ENCODE assay signal across 8 cellular contexts in genomic region chr22:32801436-32802290, GRCh38. TPM values are rescaled to one million over a fixed set of nuclear protein-coding genes. Genes with fewer than 3 reads are reported as not detected.
DNase-seq lines count a peak whose midpoint lies in the region; ATAC-seq and TF ChIP-seq lines count a peak whose summit lies in the region.

Gene TIMP3, plus strand, starts transcription at chr22:32801705. Its CDS starts 297 bp downstream, at chr22:32802002.

- no peak within 1 kb of the TSS for H3K27ac Mint-ChIP-seq in memory B cell

- TF ChIP-seq CTCF in GM13976 (IDR thresholded peaks at IDR 0.05; ENCODE audit: borderline replicate concordance, control extremely low read depth, extremely low read depth, insufficient read depth, missing control alignments), result no peak
- no peak for TF ChIP-seq CTCF in RWPE2 (IDR thresholded peaks at IDR 0.05; ENCODE audit: poor library complexity, severe bottlenecking)
- no peak for TF ChIP-seq CTCF in epithelial cell of esophagus (IDR thresholded peaks at IDR 0.05; ENCODE audit: insufficient read depth, low read depth, low read length, missing control alignments)

- H3K27ac ChIP-seq in RWPE2 (ENCODE audit: poor library complexity, severe bottlenecking), result peak within 1 kb of the TSS; percentile 31
- no peak within 1 kb of the TSS for H3K27ac ChIP-seq in temporal lobe (ENCODE audit: low read depth, low read length)

- no peaks in the 10 kb centered on the region for H3K9me3 ChIP-seq in RWPE2 (ENCODE audit: severe bottlenecking)

- no peaks in the 10 kb centered on the region for H3K36me3 Mint-ChIP-seq in memory B cell

- no peaks in the 10 kb centered on the region for H3K27me3 ChIP-seq in RWPE2 (ENCODE audit: insufficient read depth, poor library complexity, severe bottlenecking)

- H3K36me3 ChIP-seq in RWPE2 (ENCODE audit: low read depth), result no peaks in the 10 kb centered on the region

- in situ Hi-C loops in GM13976 (cut with MboI; ENCODE audit: low sequenced_read_pairs, unreplicated experiment), result no loop called here

- H3K9me3 Mint-ChIP-seq in memory B cell, result no peaks in the 10 kb centered on the region

- H3K4me3 Mint-ChIP-seq in memory B cell, result peak within 1 kb of the TSS; percentile 14

- H3K27me3 Mint-ChIP-seq in memory B cell, result peaks cover 25% of the 10 kb centered on the region

- H3K4me3 ChIP-seq in RWPE2 (ENCODE audit: severe bottlenecking) (peak within 1 kb of the TSS; percentile 55), epithelial cell of esophagus (ENCODE audit: low read length) (peak within 1 kb of the TSS; percentile 74)

- peaks cover 17% of the 10 kb centered on the region for H3K4me1 ChIP-seq in RWPE2 (ENCODE audit: insufficient read depth, poor library complexity, severe bottlenecking)

- DNase-seq in GM13976 (ENCODE audit: low spot score) (peak; percentile 33), RWPE2 (ENCODE audit: low spot score) (no peak), epithelial cell of esophagus (ENCODE audit: low read depth) (peak; percentile 55), memory B cell (ENCODE audit: low spot score in 2 of 2) (no peak)

- ATAC-seq in RWPE2 (ENCODE audit: low read depth), result peak; percentile 52
- ATAC-seq in memory B cell (ENCODE audit: low read depth), result no peak
- no peak for ATAC-seq in GM18861 (IDR thresholded peaks at IDR 0.05; ENCODE audit: unreplicated experiment)
- no peak for ATAC-seq in GM18867 (IDR thresholded peaks at IDR 0.05; ENCODE audit: unreplicated experiment)
- no peak for ATAC-seq in HG03571 (IDR thresholded peaks at IDR 0.05; ENCODE audit: unreplicated experiment)

- H3K4me1 Mint-ChIP-seq in memory B cell, result no peaks in the 10 kb centered on the region

RNA-seq across cellular contexts. Expression of gene TIMP3, which starts in this region (rescaled TPM):
- total RNA-seq in temporal lobe, result 18.2 TPM

Comparison
In these comparisons a context has a peak if more than half of its experiments do, and no peak if none do; other contexts are left out.
1. DNase-seq: peak in GM13976 (single experiment) and epithelial cell of esophagus (single experiment); none in RWPE2 (single experiment) and memory B cell (0 of 2).